19 cellular contexts compared by ENCODE assay signal in the genomic region with DNA sequence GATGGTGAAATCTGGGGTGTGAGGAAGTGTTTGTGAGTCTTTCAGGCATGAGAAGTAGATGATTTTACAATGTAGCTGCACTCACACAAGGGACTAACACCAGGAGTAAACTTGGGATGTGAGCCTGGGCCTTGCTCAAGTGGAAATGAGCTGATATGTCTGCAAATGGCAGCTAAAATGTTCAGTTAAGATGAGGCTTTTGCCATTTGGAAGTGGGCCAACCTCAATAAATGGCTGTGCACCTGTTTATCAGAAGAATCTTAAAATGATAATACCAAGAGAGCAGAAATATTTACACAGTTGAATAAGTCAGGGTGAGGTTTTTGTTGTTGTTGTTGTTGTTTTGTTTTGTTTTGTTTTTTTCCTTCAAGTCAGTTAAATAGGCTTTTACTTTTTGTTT. TPM values are rescaled to one million over a fixed set of nuclear protein-coding genes. Genes with fewer than 3 reads are reported as not detected.
A peak's percentile ranks its signal among the peaks of the same experiment; 100 is the strongest.
DNase-seq lines count a peak whose midpoint lies in the region; ATAC-seq and TF ChIP-seq lines count a peak whose summit lies in the region.
"Had no signal": no experiment of that assay in that cellular context is flagged by ENCODE, and none has a peak within 500 bp of the region (broad histone marks: within the 10 kb centered on the region; RNA-seq: fewer than 3 reads in every experiment).

No MANE protein-coding gene starts in this region.

- TF ChIP-seq POLR2A in stomach (IDR thresholded peaks at IDR 0.05) = no peak
- TF ChIP-seq POLR2A in esophagus squamous epithelium (IDR thresholded peaks at IDR 0.05) = no peak

- H3K4me3 ChIP-seq in heart right ventricle (no peak overlapping the region), OCI-LY3 (ENCODE audit: low read length) (no peak overlapping the region), stomach (no peak overlapping the region), esophagus squamous epithelium (no peak overlapping the region)
- H3K4me3 ChIP-seq: GM12878, MG63, mucosa of descending colon, vagina had no signal

- no peaks in the 10 kb centered on the region for H3K79me2 ChIP-seq in OCI-LY3 (ENCODE audit: low read length)

- H3K27ac ChIP-seq in heart right ventricle (peak overlapping the region in 6 of 10 donors; percentile 27 to 74 (median 50)), OCI-LY3 (ENCODE audit: low read length) (no peak overlapping the region), stomach (no peak overlapping the region), esophagus squamous epithelium (no peak overlapping the region)
- H3K27ac ChIP-seq: vagina had no signal

- H3K36me3 ChIP-seq in heart right ventricle = no peaks in the 10 kb centered on the region
- no peaks in the 10 kb centered on the region for H3K36me3 ChIP-seq in OCI-LY3 (replicated peaks; ENCODE audit: low read depth, low read length)
- no peaks in the 10 kb centered on the region for H3K36me3 ChIP-seq in stomach
- H3K36me3 ChIP-seq in esophagus squamous epithelium = no peaks in the 10 kb centered on the region
- H3K36me3 ChIP-seq: MG63, vagina had no signal

- DNase-seq in heart right ventricle (no peak), left ventricle myocardium superior (no peak), stomach (no peak), esophagus squamous epithelium (lab: John Stamatoyannopoulos, UW) (no peak), D341Med (ENCODE audit: low spot score) (no peak)
- DNase-seq: activated CD4-positive, alpha-beta T cell treated with anti-CD3 and anti-CD28 coated beads, Interleukin-2, amount 10 ng/mL, durations not matched to agents 24 days and 14 days; activated naive CD4-positive, alpha-beta T cell; aorta; GDM1; MG63; mucosa of descending colon; NCI-H2029 treated with DMSO at 0.1 percent for 48 hours; NCI-H774 had no signal

- peaks cover 0 to 23% (median 7%) of the 10 kb centered on the region in 9 donors for H3K4me1 ChIP-seq in heart right ventricle
- H3K4me1 ChIP-seq in OCI-LY3 (ENCODE audit: low read length) = peaks cover 18% of the 10 kb centered on the region
- peaks cover 0 to 8% (median 0%) of the 10 kb centered on the region in 4 donors for H3K4me1 ChIP-seq in stomach
- peaks cover 0 to 14% (median 3%) of the 10 kb centered on the region in 3 donors for H3K4me1 ChIP-seq in esophagus squamous epithelium
- H3K4me1 ChIP-seq: vagina had no signal

- no peak overlapping the region for H2AFZ ChIP-seq in OCI-LY3 (ENCODE audit: low read depth, low read length)

- intact Hi-C loops in heart right ventricle (cut with DNase I) (no loop called here), left ventricle myocardium superior (cut with micrococcal nuclease) (no loop called here), stomach (cut with DNase I; ENCODE audit: low total_unique reads) (no loop called here), esophagus squamous epithelium (cut with DNase I) (no loop called here)

- no peak overlapping the region for H3K9ac ChIP-seq in OCI-LY3 (ENCODE audit: low read length)

- H3K27me3 ChIP-seq in heart right ventricle (no peaks in the 10 kb centered on the region), OCI-LY3 (ENCODE audit: low read depth, low read length) (no peaks in the 10 kb centered on the region), stomach (no peaks in the 10 kb centered on the region), esophagus squamous epithelium (peaks cover 0 to 56% (median 2%) of the 10 kb centered on the region in 4 donors)
- H3K27me3 ChIP-seq: MG63, vagina had no signal

- TF ChIP-seq CTCF in heart right ventricle (IDR thresholded peaks at IDR 0.05) (no peak), OCI-LY3 (IDR thresholded peaks at IDR 0.05; ENCODE audit: low read depth, low read length) (no peak), stomach (IDR thresholded peaks at IDR 0.05) (no peak), esophagus squamous epithelium (IDR thresholded peaks at IDR 0.05) (no peak)

- TF ChIP-seq EP300 in stomach (IDR thresholded peaks at IDR 0.05) = no peak

- H4K20me1 ChIP-seq in OCI-LY3 (ENCODE audit: insufficient read depth, low read length) = no peaks in the 10 kb centered on the region

- H3K9me3 ChIP-seq in heart right ventricle (no peaks in the 10 kb centered on the region), OCI-LY3 (ENCODE audit: insufficient read depth, low read length) (no peaks in the 10 kb centered on the region), stomach (no peaks in the 10 kb centered on the region), esophagus squamous epithelium (no peaks in the 10 kb centered on the region)
- H3K9me3 ChIP-seq: MG63, mucosa of descending colon, vagina had no signal

- peak overlapping the region; percentile 38 for H3K4me2 ChIP-seq in OCI-LY3 (ENCODE audit: low read length)

- ATAC-seq in heart right ventricle (no peak), left ventricle myocardium superior (no peak), HG02938 (IDR thresholded peaks at IDR 0.05; ENCODE audit: unreplicated experiment) (peak; percentile 15), GM21423 (IDR thresholded peaks at IDR 0.05; ENCODE audit: unreplicated experiment) (no peak)
- ATAC-seq: HCT116, mucosa of descending colon had no signal

RNA-seq across cellular contexts. Expression of a gene that starts 25.7 kb away (rescaled TPM):
- total RNA-seq in heart right ventricle (100 to 1,000 TPM; 198 to 452 (median 287) TPM), left ventricle myocardium superior (328 TPM), stomach (under 1 TPM in 2 of 5 donors, not detected in 3; 0.14 to 0.37 TPM), esophagus squamous epithelium (under 1 TPM; 0.04 to 0.57 (median 0.29) TPM)
- polyA plus RNA-seq in heart right ventricle (100 to 1,000 TPM in 1 of 2 donors, 10 to 100 TPM in 1; 35.1 to 129 TPM), stomach (under 1 TPM in 2 of 3 donors, not detected in 1; 0.12 to 0.25 TPM)
- total RNA-seq: GM12878 had no signal

Comparison
In these comparisons a context has a peak if more than half of its experiments do, and no peak if none do; other contexts are left out.
1. H3K27ac ChIP-seq: peak in heart right ventricle (6 of 10); none in OCI-LY3 (single experiment), stomach (0 of 5) and esophagus squamous epithelium (0 of 4).
2. RNA of a gene that starts 25.7 kb away (total RNA-seq): 328 TPM in left ventricle myocardium superior (single experiment) and 198 to 452 TPM in heart right ventricle; 0.04 to 0.57 TPM in esophagus squamous epithelium and 0.14 to 0.37 TPM in stomach; every median in the first group is over 100 times any median in the second.